Comparison of ENCODE assay signal across 1 cellular context in the genomic region with DNA sequence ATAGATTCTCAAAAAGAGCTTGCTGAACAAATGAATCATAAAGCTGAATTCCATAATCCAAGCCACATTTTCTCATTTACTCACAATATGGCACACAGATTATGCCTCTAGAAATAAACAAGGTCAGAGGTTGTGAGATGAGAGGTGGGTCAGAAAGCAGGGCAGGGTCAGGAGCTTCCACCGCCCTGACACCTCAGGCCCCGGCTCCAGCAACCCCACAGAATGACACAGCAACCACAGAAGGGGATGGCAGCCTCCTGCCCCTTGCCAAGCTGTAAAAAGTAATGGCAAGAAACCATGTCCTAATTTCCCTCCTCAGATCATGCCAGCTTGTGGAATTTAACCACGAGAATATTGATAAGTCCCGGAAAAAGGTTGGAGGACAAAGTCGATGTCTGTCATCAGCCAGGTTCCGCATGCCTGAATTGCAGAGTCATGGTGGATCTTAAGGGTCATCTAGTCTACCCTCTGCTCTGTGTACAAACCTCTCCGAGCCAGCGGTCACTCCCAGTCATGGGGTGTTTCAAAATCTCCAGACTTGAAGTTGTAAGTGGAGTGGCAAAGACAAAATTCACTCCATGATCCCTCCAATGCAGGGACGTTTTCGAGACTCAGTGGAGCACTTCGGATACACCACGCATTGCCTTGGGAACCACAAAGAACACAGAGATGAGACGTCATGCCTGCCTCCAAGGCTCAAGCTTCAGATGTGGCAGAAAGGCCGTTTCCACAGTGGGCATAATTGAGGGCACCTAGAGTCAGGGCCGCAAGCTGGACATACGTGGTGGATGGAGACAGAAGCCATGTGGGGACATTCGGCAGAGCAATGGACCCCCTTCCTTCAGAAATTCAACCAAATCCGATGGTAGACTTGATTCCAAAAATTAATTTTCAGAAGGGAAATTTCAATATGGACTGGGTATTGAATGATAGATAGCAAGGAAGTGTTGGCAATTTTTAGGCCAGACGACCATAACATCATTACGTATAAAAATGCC.
TF ChIP-seq lines count a peak whose summit lies in the region.

No MANE protein-coding gene starts in this region.

TF ChIP-seq in HepG2, 621 proteins besides CTCF, POLR2A, EP300 and RAD21 (continued from another document and continues in another):
- TF ChIP-seq, protein P1, sequence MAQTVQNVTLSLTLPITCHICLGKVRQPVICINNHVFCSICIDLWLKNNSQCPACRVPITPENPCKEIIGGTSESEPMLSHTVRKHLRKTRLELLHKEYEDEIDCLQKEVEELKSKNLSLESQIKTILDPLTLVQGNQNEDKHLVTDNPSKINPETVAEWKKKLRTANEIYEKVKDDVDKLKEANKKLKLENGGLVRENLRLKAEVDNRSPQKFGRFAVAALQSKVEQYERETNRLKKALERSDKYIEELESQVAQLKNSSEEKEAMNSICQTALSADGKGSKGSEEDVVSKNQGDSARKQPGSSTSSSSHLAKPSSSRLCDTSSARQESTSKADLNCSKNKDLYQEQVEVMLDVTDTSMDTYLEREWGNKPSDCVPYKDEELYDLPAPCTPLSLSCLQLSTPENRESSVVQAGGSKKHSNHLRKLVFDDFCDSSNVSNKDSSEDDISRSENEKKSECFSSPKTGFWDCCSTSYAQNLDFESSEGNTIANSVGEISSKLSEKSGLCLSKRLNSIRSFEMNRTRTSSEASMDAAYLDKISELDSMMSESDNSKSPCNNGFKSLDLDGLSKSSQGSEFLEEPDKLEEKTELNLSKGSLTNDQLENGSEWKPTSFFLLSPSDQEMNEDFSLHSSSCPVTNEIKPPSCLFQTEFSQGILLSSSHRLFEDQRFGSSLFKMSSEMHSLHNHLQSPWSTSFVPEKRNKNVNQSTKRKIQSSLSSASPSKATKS (CRISPR knock-in tag; IDR thresholded peaks at IDR 0.05) = 0 out of 2 replicates have a peak, but pooled peaks have one; percentile 18
- TF ChIP-seq, protein P2, sequence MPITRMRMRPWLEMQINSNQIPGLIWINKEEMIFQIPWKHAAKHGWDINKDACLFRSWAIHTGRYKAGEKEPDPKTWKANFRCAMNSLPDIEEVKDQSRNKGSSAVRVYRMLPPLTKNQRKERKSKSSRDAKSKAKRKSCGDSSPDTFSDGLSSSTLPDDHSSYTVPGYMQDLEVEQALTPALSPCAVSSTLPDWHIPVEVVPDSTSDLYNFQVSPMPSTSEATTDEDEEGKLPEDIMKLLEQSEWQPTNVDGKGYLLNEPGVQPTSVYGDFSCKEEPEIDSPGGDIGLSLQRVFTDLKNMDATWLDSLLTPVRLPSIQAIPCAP (CRISPR knock-in tag; IDR thresholded peaks at IDR 0.05; ENCODE audit: low read depth) = no peak
- TF ChIP-seq, protein P3, sequence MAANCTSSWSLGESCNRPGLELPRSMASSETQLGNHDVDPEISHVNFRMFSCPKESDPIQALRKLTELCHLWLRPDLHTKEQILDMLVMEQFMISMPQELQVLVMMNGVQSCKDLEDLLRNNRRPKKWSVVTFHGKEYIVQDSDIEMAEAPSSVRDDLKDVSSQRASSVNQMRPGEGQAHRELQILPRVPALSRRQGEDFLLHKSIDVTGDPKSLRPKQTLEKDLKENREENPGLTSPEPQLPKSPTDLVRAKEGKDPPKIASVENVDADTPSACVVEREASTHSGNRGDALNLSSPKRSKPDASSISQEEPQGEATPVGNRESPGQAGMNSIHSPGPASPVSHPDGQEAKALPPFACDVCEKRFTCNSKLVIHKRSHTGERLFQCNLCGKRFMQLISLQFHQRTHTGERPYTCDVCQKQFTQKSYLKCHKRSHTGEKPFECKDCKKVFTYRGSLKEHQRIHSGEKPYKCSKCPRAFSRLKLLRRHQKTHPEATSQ (CRISPR knock-in tag; IDR thresholded peaks at IDR 0.05; ENCODE audit: borderline replicate concordance) = peak; percentile 16; the same call in 1 of the 2 replicates
- TF ChIP-seq TCF12 (IDR thresholded peaks at IDR 0.05) (no peak), TCF12 (CRISPR knock-in tag; IDR thresholded peaks at IDR 0.05) (no peak), ISX (CRISPR knock-in tag; conservative IDR thresholded peaks at IDR 0.05) (no peak), ZNF567 (CRISPR knock-in tag; IDR thresholded peaks at IDR 0.05; ENCODE audit: borderline replicate concordance) (no peak), BRD4 (CRISPR knock-in tag; IDR thresholded peaks at IDR 0.05) (no peak; the same call in 1 of the 2 replicates), EED (CRISPR knock-in tag; IDR thresholded peaks at IDR 0.05) (no peak), AGO1 (IDR thresholded peaks at IDR 0.05; ENCODE audit: low read depth, low read length, poor library complexity, severe bottlenecking) (no peak), IRF2 (CRISPR knock-in tag; IDR thresholded peaks at IDR 0.05) (no peak; the same call in none of the 2 replicates), ZBTB7A (CRISPR knock-in tag; IDR thresholded peaks at IDR 0.05) (peak; percentile 50; the same call in 1 of the 2 replicates), CHD2 (IDR thresholded peaks at IDR 0.05; ENCODE audit: low read depth, low read length) (no peak), NR2F2 (IDR thresholded peaks at IDR 0.05; ENCODE audit: borderline replicate concordance, low read depth) (peak; percentile 66; the same call in 1 of the 2 replicates), ZNF260 (CRISPR knock-in tag; IDR thresholded peaks at IDR 0.05; ENCODE audit: borderline replicate concordance, low read depth) (no peak), RFXAP (CRISPR knock-in tag; IDR thresholded peaks at IDR 0.05; ENCODE audit: borderline replicate concordance) (no peak), STAT5B (CRISPR knock-in tag; IDR thresholded peaks at IDR 0.05) (0 out of 2 replicates have a peak, but pooled peaks have one; percentile 23), ZNF253 (CRISPR knock-in tag; IDR thresholded peaks at IDR 0.05; ENCODE audit: borderline replicate concordance) (no peak), HNRNPL (IDR thresholded peaks at IDR 0.05; ENCODE audit: low read depth, low read length) (0 out of 2 replicates have a peak, but pooled peaks have one; percentile 34), ZFP37 (CRISPR knock-in tag; IDR thresholded peaks at IDR 0.05; ENCODE audit: borderline replicate concordance) (no peak), DNMT1 (CRISPR knock-in tag; IDR thresholded peaks at IDR 0.05) (no peak), AGO2 (optimal IDR thresholded peaks at IDR 0.05; ENCODE audit: low read depth, low read length) (no peak), ZNF337 (CRISPR knock-in tag; IDR thresholded peaks at IDR 0.05; ENCODE audit: borderline replicate concordance, low read depth) (no peak), MTF2 (CRISPR knock-in tag; IDR thresholded peaks at IDR 0.05; ENCODE audit: borderline replicate concordance) (no peak), TEAD3 (CRISPR knock-in tag; optimal IDR thresholded peaks at IDR 0.05; ENCODE audit: borderline replicate concordance) (peak; percentile 87), MAFF (IDR thresholded peaks at IDR 0.05; ENCODE audit: low read depth, low read length) (peak; percentile 73)
- TF ChIP-seq, protein P4, sequence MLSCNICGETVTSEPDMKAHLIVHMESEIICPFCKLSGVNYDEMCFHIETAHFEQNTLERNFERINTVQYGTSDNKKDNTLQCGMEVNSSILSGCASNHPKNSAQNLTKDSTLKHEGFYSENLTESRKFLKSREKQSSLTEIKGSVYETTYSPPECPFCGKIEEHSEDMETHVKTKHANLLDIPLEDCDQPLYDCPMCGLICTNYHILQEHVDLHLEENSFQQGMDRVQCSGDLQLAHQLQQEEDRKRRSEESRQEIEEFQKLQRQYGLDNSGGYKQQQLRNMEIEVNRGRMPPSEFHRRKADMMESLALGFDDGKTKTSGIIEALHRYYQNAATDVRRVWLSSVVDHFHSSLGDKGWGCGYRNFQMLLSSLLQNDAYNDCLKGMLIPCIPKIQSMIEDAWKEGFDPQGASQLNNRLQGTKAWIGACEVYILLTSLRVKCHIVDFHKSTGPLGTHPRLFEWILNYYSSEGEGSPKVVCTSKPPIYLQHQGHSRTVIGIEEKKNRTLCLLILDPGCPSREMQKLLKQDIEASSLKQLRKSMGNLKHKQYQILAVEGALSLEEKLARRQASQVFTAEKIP (CRISPR knock-in tag; IDR thresholded peaks at IDR 0.05; ENCODE audit: borderline replicate concordance) = no peak
- TF ChIP-seq, protein P5, sequence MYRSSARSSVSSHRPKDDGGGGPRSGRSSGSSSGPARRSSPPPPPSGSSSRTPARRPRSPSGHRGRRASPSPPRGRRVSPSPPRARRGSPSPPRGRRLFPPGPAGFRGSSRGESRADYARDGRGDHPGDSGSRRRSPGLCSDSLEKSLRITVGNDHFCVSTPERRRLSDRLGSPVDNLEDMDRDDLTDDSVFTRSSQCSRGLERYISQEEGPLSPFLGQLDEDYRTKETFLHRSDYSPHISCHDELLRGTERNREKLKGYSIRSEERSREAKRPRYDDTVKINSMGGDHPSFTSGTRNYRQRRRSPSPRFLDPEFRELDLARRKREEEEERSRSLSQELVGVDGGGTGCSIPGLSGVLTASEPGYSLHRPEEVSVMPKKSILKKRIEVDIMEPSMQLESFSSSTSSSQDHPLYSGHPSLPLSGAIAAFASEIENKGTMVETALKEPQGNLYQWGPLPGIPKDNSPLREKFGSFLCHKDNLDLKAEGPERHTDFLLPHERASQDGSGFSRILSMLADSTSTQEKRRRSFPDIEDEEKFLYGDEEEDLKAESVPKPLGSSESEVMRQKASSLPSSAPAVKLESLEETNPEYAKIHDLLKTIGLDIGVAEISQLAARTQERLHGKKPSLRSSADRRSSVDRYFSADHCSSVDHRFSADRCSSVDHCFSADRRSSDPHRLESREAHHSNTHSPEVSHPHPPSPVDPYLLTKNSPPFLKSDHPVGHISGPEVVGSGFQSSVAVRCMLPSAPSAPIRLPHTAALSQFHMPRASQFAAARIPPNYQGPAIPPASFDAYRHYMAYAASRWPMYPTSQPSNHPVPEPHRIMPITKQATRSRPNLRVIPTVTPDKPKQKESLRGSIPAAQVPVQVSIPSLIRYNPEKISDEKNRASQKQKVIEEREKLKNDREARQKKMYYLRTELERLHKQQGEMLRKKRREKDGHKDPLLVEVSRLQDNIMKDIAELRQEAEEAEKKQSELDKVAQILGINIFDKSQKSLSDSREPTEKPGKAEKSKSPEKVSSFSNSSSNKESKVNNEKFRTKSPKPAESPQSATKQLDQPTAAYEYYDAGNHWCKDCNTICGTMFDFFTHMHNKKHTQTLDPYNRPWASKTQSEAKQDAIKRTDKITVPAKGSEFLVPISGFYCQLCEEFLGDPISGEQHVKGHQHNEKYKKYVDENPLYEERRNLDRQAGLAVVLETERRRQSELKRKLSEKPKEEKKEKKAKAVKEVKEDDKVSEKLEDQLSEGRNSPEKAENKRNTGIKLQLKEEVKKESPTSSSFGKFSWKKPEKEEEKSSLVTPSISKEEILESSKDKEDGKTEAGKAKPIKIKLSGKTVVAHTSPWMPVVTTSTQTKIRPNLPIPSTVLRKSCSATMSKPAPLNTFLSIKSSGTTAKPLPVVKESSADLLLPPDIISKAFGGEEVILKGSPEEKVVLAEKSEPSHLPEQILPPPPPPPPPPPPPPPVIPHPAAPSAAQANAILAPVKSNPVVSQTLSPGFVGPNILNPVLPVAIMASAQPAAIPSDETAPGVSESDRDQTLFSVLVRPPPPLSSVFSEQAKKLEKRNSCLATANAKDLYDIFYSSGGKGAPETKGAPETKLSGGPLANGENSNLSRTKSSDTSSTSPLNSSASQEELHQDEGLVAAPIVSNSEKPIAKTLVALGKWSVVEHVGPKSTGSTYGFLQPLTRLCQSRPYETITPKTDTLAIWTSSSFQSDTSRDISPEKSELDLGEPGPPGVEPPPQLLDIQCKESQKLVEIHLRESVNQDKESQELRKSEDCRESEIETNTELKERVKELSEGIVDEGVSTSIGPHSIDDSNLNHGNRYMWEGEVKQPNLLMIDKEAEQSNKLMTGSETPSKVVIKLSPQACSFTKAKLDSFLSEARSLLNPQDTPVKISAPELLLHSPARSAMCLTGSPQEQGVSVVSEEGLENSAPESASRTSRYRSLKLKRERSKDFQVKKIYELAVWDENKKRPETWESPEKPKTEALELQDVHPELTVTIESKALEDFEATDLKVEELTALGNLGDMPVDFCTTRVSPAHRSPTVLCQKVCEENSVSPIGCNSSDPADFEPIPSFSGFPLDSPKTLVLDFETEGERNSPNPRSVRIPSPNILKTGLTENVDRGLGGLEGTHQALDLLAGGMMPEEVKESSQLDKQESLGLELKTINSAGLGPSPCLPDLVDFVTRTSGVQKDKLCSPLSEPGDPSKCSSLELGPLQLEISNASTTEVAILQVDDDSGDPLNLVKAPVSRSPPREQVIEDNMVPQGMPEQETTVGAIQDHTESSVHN (CRISPR knock-in tag; IDR thresholded peaks at IDR 0.05) = 0 out of 2 replicates have a peak, but pooled peaks have one; percentile 58
- TF ChIP-seq, protein P6, sequence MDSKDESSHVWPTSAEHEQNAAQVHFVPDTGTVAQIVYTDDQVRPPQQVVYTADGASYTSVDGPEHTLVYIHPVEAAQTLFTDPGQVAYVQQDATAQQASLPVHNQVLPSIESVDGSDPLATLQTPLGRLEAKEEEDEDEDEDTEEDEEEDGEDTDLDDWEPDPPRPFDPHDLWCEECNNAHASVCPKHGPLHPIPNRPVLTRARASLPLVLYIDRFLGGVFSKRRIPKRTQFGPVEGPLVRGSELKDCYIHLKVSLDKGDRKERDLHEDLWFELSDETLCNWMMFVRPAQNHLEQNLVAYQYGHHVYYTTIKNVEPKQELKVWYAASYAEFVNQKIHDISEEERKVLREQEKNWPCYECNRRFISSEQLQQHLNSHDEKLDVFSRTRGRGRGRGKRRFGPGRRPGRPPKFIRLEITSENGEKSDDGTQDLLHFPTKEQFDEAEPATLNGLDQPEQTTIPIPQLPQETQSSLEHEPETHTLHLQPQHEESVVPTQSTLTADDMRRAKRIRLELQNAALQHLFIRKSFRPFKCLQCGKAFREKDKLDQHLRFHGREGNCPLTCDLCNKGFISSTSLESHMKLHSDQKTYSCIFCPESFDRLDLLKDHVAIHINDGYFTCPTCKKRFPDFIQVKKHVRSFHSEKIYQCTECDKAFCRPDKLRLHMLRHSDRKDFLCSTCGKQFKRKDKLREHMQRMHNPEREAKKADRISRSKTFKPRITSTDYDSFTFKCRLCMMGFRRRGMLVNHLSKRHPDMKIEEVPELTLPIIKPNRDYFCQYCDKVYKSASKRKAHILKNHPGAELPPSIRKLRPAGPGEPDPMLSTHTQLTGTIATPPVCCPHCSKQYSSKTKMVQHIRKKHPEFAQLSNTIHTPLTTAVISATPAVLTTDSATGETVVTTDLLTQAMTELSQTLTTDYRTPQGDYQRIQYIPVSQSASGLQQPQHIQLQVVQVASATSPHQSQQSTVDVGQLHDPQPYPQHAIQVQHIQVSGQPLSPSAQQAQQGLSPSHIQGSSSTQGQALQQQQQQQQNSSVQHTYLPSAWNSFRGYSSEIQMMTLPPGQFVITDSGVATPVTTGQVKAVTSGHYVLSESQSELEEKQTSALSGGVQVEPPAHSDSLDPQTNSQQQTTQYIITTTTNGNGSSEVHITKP (CRISPR knock-in tag; IDR thresholded peaks at IDR 0.05; ENCODE audit: low read depth) = no peak
- TF ChIP-seq, protein P7, sequence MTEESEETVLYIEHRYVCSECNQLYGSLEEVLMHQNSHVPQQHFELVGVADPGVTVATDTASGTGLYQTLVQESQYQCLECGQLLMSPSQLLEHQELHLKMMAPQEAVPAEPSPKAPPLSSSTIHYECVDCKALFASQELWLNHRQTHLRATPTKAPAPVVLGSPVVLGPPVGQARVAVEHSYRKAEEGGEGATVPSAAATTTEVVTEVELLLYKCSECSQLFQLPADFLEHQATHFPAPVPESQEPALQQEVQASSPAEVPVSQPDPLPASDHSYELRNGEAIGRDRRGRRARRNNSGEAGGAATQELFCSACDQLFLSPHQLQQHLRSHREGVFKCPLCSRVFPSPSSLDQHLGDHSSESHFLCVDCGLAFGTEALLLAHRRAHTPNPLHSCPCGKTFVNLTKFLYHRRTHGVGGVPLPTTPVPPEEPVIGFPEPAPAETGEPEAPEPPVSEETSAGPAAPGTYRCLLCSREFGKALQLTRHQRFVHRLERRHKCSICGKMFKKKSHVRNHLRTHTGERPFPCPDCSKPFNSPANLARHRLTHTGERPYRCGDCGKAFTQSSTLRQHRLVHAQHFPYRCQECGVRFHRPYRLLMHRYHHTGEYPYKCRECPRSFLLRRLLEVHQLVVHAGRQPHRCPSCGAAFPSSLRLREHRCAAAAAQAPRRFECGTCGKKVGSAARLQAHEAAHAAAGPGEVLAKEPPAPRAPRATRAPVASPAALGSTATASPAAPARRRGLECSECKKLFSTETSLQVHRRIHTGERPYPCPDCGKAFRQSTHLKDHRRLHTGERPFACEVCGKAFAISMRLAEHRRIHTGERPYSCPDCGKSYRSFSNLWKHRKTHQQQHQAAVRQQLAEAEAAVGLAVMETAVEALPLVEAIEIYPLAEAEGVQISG (CRISPR knock-in tag; IDR thresholded peaks at IDR 0.05) = peak; percentile 47; the same call in 1 of the 2 replicates
